ENCODE assay signal across 8 cellular contexts in the genomic region with DNA sequence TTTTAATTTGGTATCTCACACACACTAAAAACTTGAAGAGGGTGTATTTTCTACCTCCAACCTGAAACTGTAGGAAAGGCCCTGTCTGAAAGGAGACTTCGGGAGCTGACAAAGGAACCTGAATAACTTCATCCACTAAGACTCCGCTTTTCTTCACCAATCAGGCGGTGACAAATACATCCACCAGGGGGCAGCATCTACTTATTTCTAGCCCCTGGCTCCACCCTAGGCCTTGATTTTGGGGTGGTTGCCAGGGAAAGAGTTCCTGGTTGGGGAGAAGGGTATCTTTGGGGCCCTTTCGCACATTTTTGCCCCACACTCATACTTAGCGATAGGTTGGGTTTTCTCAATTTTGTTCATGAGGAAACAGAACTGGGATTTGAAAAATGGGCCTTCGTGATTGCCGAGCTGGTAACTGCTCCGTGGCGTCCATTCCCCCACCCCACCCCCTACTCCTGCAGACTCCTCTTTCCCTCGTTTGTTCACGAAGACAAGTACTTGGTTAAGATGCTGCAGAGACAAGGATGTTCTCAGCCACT. TPM values are rescaled to one million over a fixed set of nuclear protein-coding genes. Genes with fewer than 3 reads are reported as not detected.
DNase-seq lines count a peak whose midpoint lies in the region; ATAC-seq and TF ChIP-seq lines count a peak whose summit lies in the region.

No MANE protein-coding gene starts in this region.

- peak; percentile 83 for TF ChIP-seq CTCF in GM12865 (IDR thresholded peaks at IDR 0.05; ENCODE audit: insufficient read depth, low read depth, low read length, missing control alignments)
- peak; percentile 84 to 98 (median 92) for TF ChIP-seq CTCF in ascending aorta (IDR thresholded peaks at IDR 0.05)
- peak; percentile 69 to 95 for TF ChIP-seq CTCF in right atrium auricular region (IDR thresholded peaks at IDR 0.05)

- H3K27me3 ChIP-seq in ascending aorta, result no peaks in the 10 kb centered on the region
- H3K27me3 ChIP-seq in right atrium auricular region, result no peaks in the 10 kb centered on the region
- H3K27me3 ChIP-seq in aorta (ENCODE audit: control insufficient read depth in 1 of 2, insufficient read depth in 2 of 2, low read length in 1 of 2), result no peaks in the 10 kb centered on the region

- intact Hi-C loops in ascending aorta (cut with DNase I), result loop anchor here (1.0 to 10.0 kb wide), 2 partner anchors 89 to 381 kb away; a partner anchor contains a TSS
- intact Hi-C loops in aorta (cut with DNase I), result loop anchor here (1.0 to 10.0 kb wide), 4 partner anchors 37 to 951 kb away; a partner anchor contains a TSS

- no peaks in the 10 kb centered on the region for H3K9me3 ChIP-seq in ascending aorta
- H3K9me3 ChIP-seq in right atrium auricular region, result no peaks in the 10 kb centered on the region
- H3K9me3 ChIP-seq in aorta (ENCODE audit: control insufficient read depth, low read length), result no peaks in the 10 kb centered on the region

- H3K4me1 ChIP-seq in ascending aorta (peaks cover 0 to 9% of the 10 kb centered on the region in 2 donors), right atrium auricular region (peaks cover 0 to 22% of the 10 kb centered on the region in 2 donors), aorta (ENCODE audit: control insufficient read depth in 1 of 2, insufficient read depth in 2 of 2, low read length in 2 of 2) (no peaks in the 10 kb centered on the region)

- H3K36me3 ChIP-seq in ascending aorta (no peaks in the 10 kb centered on the region), right atrium auricular region (no peaks in the 10 kb centered on the region), aorta (ENCODE audit: control insufficient read depth in 1 of 2, insufficient read depth in 2 of 2, low read length in 1 of 2) (no peaks in the 10 kb centered on the region)

- H3K4me3 ChIP-seq in GM12865 (ENCODE audit: low read depth, low read length) (no peak overlapping the region), ascending aorta (peak overlapping the region in 1 of 2 donors; percentile 34), right atrium auricular region (no peak overlapping the region), aorta (ENCODE audit: low read length in 2 of 2) (no peak overlapping the region)

- 14 to 18% methylated on average over 11 of the region's 11 CpGs for WGBS in aorta, 2 donors

- peak overlapping the region; percentile 53 to 57 for H3K27ac ChIP-seq in ascending aorta
- peak overlapping the region; percentile 4 to 43 for H3K27ac ChIP-seq in right atrium auricular region
- no peak overlapping the region for H3K27ac ChIP-seq in aorta (ENCODE audit: low read depth in 1 of 2, low read length in 2 of 2)

- ATAC-seq in aorta (ENCODE audit: low FRiP score) (peak; percentile 84), HG03135 (IDR thresholded peaks at IDR 0.05; ENCODE audit: unreplicated experiment) (no peak)

- DNase-seq in GM12865 (ENCODE audit: low read depth), result peak; percentile 89
- peak; percentile 88 for DNase-seq in NCI-H1694 treated with DMSO at 0.1 percent for 48 hours (lab: John Stamatoyannopoulos, UW)
- peak; percentile 67 for DNase-seq in T-helper 22 cell (ENCODE audit: low read depth)
- peak; percentile 46 to 96 for DNase-seq in ascending aorta (ENCODE audit: low spot score in 2 of 2)
- DNase-seq in right atrium auricular region (ENCODE audit: low spot score), result peak; percentile 96
- DNase-seq in renal cortical epithelial cell (ENCODE audit: low read depth), result peak; percentile 62
- DNase-seq in aorta, result peak; percentile 92

RNA-seq across cellular contexts. Expression of a gene that starts 4.8 kb away (rescaled TPM):
- total RNA-seq in ascending aorta (3.3 TPM), right atrium auricular region (10 to 100 TPM in 1 of 2 donors, 1 to 10 TPM in 1; 5.5 to 24.1 TPM), renal cortical epithelial cell (17.2 and 26.5 TPM in 2 replicates), aorta (10 to 100 TPM in 1 of 2 donors, 1 to 10 TPM in 1; 6.9 to 14.2 TPM)
- 1 to 10 TPM; 4.0 to 9.9 TPM for polyA plus RNA-seq in aorta

Comparison
In these comparisons a context has a peak if more than half of its experiments do, and no peak if none do; other contexts are left out.
1. H3K27ac ChIP-seq: peak in ascending aorta (2 of 2) and right atrium auricular region (2 of 2); none in aorta (0 of 2).
2. Peak in every context shown above with its lines, with median percentiles within 50 percentile points of each other: DNase-seq and CTCF ChIP-seq.